14 cellular contexts compared by ENCODE assay signal in the genomic region with DNA sequence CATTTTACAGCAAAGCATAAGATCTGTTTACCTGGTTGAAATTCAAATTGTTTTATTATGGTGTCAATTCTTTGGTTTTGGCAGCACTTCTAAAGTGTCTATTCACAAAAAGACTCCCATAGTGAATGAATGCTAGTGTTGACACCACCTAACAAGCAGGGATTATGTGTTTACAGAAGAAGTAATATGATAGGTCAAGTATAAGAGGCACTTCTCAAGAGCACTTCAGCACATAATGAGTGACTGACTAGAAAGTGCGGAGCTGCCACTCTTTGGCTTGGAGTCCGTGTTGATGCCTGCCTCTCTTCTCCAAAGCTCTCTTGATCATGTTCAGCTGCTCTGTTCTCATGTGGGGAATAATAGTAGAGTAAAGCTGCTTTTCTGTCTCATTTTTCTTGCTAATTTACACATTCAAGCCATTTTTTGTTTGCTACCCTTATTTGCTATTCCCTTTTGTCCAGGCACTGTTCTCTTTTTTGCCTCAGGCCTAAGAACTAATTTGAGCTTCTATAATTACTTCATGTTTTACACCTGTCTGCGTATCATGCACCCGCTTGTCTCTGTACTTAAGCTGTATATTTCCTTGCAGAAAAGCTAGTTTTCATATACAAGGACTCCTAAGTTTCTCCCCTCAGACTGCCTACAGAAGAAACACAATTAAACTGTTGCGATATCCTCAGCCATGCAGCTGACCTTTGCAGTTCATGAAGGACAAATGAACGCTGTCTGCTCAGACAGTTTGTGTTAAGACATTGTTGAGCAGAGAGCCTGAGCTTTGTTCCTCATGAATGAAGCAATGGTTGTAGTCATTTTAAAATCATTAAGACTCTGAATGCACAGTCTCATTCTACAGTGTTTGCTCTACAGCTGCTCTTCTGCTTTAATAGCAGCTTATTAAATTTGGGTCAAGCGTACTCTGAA. TPM values are rescaled to one million over a fixed set of nuclear protein-coding genes. Genes with fewer than 3 reads are reported as not detected.
DNase-seq lines count a peak whose midpoint lies in the region; ATAC-seq and TF ChIP-seq lines count a peak whose summit lies in the region.
"Had no signal": no experiment of that assay in that cellular context is flagged by ENCODE, and none has a peak within 500 bp of the region (broad histone marks: within the 10 kb centered on the region; RNA-seq: fewer than 3 reads in every experiment).

No MANE protein-coding gene starts in this region.

- H4K20me1 ChIP-seq in neural cell (ENCODE audit: insufficient read depth) = no peaks in the 10 kb centered on the region

- TF ChIP-seq EP300 in neural cell (conservative IDR thresholded peaks at IDR 0.05; ENCODE audit: poor library complexity, severe bottlenecking) = no peak

- no peaks in the 10 kb centered on the region for H3F3A ChIP-seq in neural cell (ENCODE audit: insufficient read depth, low read length, poor library complexity, severe bottlenecking)

- ATAC-seq in HG02642 (IDR thresholded peaks at IDR 0.05; ENCODE audit: poor library complexity, unreplicated experiment) = no peak
- ATAC-seq: HepG2; stimulated activated naive B cell treated with anti-CD40 and anti-IgM and Interleukin-4, amounts not matched to agents 10 μg/mL and 1 μg/mL and 100 μg/mL, for 72 hours had no signal

- H3K27ac ChIP-seq in neural cell (ENCODE audit: low read length) = no peak overlapping the region

- no peak overlapping the region for H3K4me2 ChIP-seq in neural cell (ENCODE audit: low read length)

- no peaks in the 10 kb centered on the region for H3K9me3 ChIP-seq in HAP-1
- H3K9me3 ChIP-seq in neural cell (ENCODE audit: low read length) = no peaks in the 10 kb centered on the region

- DNase-seq in HAP-1 (ENCODE audit: low spot score in 2 of 2) = peak; percentile 76 to 97
- peak; percentile 85 for DNase-seq in NCI-H2081 treated with DMSO at 0.1 percent for 48 hours (lab: John Stamatoyannopoulos, UW)
- DNase-seq in NCI-H82 treated with DMSO at 0.1 percent for 48 hours (lab: John Stamatoyannopoulos, UW; ENCODE audit: unreplicated experiment) = peak; percentile 82
- DNase-seq in activated CD8-positive, alpha-beta memory T cell treated with anti-CD3 and anti-CD28 coated beads for 24 hours = no peak
- no peak for DNase-seq in iPS-NIHi7 (ENCODE audit: extremely low spot score)
- DNase-seq in SW480 (ENCODE audit: low spot score) = no peak
- DNase-seq: activated CD4-positive, alpha-beta T cell treated with anti-CD3 and anti-CD28 coated beads, Interleukin-2, amount 50 U/mL, for 48 hours; NCI-H1048; RPMI8226; stimulated activated naive B cell treated with anti-CD40 and anti-IgM and Interleukin-4, amounts not matched to agents 10 μg/mL and 1 μg/mL and 100 μg/mL, for 72 hours; T-helper 9 cell had no signal

- no peak overlapping the region for H3K9ac ChIP-seq in neural cell (ENCODE audit: low read length)

- H3K27me3 ChIP-seq in HAP-1 (ENCODE audit: low read depth) (no peaks in the 10 kb centered on the region), neural cell (ENCODE audit: insufficient read depth, low read depth, low read length) (peaks cover 3% of the 10 kb centered on the region)

- no peaks in the 10 kb centered on the region for H3K79me2 ChIP-seq in neural cell (replicated peaks; ENCODE audit: insufficient read depth, low read length)

- no peak for TF ChIP-seq RAD21 in neural cell (conservative IDR thresholded peaks at IDR 0.05)

- H2AFZ ChIP-seq in neural cell (ENCODE audit: low read depth, low read length) = no peak overlapping the region

- no peaks in the 10 kb centered on the region for H3K9me2 ChIP-seq in neural cell (ENCODE audit: insufficient read depth, low read length)

- H3K36me3 ChIP-seq in HAP-1 (replicated peaks) (no peaks in the 10 kb centered on the region), neural cell (ENCODE audit: insufficient read depth, low read length) (no peaks in the 10 kb centered on the region)

- H3K4me1 ChIP-seq in HAP-1 = peaks cover 31% of the 10 kb centered on the region

- H3K4me3 ChIP-seq in HAP-1 (no peak overlapping the region), neural cell (ENCODE audit: low read length) (peak overlapping the region; percentile 28)

- TF ChIP-seq CTCF in neural cell (IDR thresholded peaks at IDR 0.05; ENCODE audit: poor library complexity, severe bottlenecking) = no peak

- in situ Hi-C loops in HAP-1 (cut with MboI; ENCODE audit: low sequenced_read_pairs) = no loop called here

TF ChIP-seq in neural cell, 6 proteins besides CTCF, POLR2A, EP300 and RAD21:
- TF ChIP-seq EZH2 (IDR thresholded peaks at IDR 0.05; ENCODE audit: borderline replicate concordance, insufficient read depth, low read length, poor library complexity, severe bottlenecking) (no peak), POLR2AphosphoS5 (IDR thresholded peaks at IDR 0.05) (peak; percentile 57), SMC3 (conservative IDR thresholded peaks at IDR 0.05; ENCODE audit: poor library complexity) (no peak)
- TF ChIP-seq, protein P1, sequence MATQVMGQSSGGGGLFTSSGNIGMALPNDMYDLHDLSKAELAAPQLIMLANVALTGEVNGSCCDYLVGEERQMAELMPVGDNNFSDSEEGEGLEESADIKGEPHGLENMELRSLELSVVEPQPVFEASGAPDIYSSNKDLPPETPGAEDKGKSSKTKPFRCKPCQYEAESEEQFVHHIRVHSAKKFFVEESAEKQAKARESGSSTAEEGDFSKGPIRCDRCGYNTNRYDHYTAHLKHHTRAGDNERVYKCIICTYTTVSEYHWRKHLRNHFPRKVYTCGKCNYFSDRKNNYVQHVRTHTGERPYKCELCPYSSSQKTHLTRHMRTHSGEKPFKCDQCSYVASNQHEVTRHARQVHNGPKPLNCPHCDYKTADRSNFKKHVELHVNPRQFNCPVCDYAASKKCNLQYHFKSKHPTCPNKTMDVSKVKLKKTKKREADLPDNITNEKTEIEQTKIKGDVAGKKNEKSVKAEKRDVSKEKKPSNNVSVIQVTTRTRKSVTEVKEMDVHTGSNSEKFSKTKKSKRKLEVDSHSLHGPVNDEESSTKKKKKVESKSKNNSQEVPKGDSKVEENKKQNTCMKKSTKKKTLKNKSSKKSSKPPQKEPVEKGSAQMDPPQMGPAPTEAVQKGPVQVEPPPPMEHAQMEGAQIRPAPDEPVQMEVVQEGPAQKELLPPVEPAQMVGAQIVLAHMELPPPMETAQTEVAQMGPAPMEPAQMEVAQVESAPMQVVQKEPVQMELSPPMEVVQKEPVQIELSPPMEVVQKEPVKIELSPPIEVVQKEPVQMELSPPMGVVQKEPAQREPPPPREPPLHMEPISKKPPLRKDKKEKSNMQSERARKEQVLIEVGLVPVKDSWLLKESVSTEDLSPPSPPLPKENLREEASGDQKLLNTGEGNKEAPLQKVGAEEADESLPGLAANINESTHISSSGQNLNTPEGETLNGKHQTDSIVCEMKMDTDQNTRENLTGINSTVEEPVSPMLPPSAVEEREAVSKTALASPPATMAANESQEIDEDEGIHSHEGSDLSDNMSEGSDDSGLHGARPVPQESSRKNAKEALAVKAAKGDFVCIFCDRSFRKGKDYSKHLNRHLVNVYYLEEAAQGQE (IDR thresholded peaks at IDR 0.05; ENCODE audit: borderline replicate concordance) = no peak

RNA-seq across cellular contexts. Expression of a gene that starts 22.9 kb away (rescaled TPM):
- polyA plus RNA-seq in neural cell = 0.07 and 0.28 TPM in 2 replicates
- polyA minus RNA-seq in neural cell = 0.49 and 0.81 TPM in 2 replicates
- polyA plus RNA-seq: HepG2 had no signal

Comparison
In these comparisons a context has a peak if more than half of its experiments do, and no peak if none do; other contexts are left out.
1. DNase-seq: peak in HAP-1 (2 of 2), NCI-H2081 treated with DMSO at 0.1 percent for 48 hours (single experiment) and NCI-H82 treated with DMSO at 0.1 percent for 48 hours (single experiment); none in activated CD8-positive, alpha-beta memory T cell treated with anti-CD3 and anti-CD28 coated beads for 24 hours (single experiment), iPS-NIHi7 (single experiment) and SW480 (single experiment).